Comparison of ENCODE assay signal across 10 cellular contexts in genomic region chr12:106179086-106179485, GRCh38. TPM values are rescaled to one million over a fixed set of nuclear protein-coding genes. Genes with fewer than 3 reads are reported as not detected.
DNase-seq lines count a peak whose midpoint lies in the region; ATAC-seq lines count a peak whose summit lies in the region.
"Had no signal": no experiment of that assay in that cellular context is flagged by ENCODE, and none has a peak within 500 bp of the region (broad histone marks: within the 10 kb centered on the region; RNA-seq: fewer than 3 reads in every experiment).

No MANE protein-coding gene starts in this region.

- WGBS in right cardiac atrium, result 54% methylated on average over 3 of the region's 3 CpGs

- no peaks in the 10 kb centered on the region for H3K4me1 ChIP-seq in right cardiac atrium (ENCODE audit: control insufficient read depth, insufficient read depth, low read length)

- H3K27me3 ChIP-seq in right cardiac atrium (ENCODE audit: control insufficient read depth, insufficient read depth), result no peaks in the 10 kb centered on the region

- ATAC-seq in right cardiac atrium (peak; percentile 38 to 50), GM21528 (IDR thresholded peaks at IDR 0.05; ENCODE audit: low FRiP score, unreplicated experiment) (no peak)
- ATAC-seq: activated T-cell treated with anti-CD3 and anti-CD28 coated beads, Interleukin-2, amount 50 U/mL, for 72 hours had no signal

- no peak overlapping the region for H3K4me3 ChIP-seq in right cardiac atrium (ENCODE audit: low read length)
- H3K4me3 ChIP-seq: skin epidermis had no signal

- H3K27ac ChIP-seq in right cardiac atrium (ENCODE audit: low read length), result peak overlapping the region; percentile 9

- H3K9me3 ChIP-seq in right cardiac atrium (ENCODE audit: control insufficient read depth, low read length), result no peaks in the 10 kb centered on the region

- intact Hi-C loops in right cardiac atrium (cut with DNase I), result no loop called here
- intact Hi-C loops in posterior vena cava (cut with DNase I), result no loop called here

- peak; percentile 48 for DNase-seq in HuH-7 (ENCODE audit: low spot score)
- peak; percentile 99 for DNase-seq in NCI-H69 (lab: John Stamatoyannopoulos, UW)
- DNase-seq in right cardiac atrium, result no peak
- peak; percentile 62 for DNase-seq in stromal cell of bone marrow (ENCODE audit: low read depth)
- DNase-seq in amygdala (lab: John Stamatoyannopoulos, UW), result no peak
- DNase-seq in posterior vena cava (ENCODE audit: low spot score), result no peak
- DNase-seq in NCI-H2196 (lab: John Stamatoyannopoulos, UW; ENCODE audit: unreplicated experiment), result no peak
- DNase-seq: activated T-cell treated with anti-CD3 and anti-CD28 coated beads, Interleukin-2, amount 50 U/mL, for 72 hours had no signal

RNA-seq across cellular contexts. Expression of gene NUAK1, which starts 40.3 kb away (rescaled TPM):
- 10 to 100 TPM; 20.1 to 30.2 (median 23.7) TPM for total RNA-seq in right cardiac atrium
- polyA plus RNA-seq in right cardiac atrium, result 10.0 TPM
- total RNA-seq in posterior vena cava, result 10 to 100 TPM; 16.9 to 17.7 TPM

Comparison
In these comparisons a context has a peak if more than half of its experiments do, and no peak if none do; other contexts are left out.
1. DNase-seq: peak in HuH-7 (single experiment), NCI-H69 (single experiment) and stromal cell of bone marrow (single experiment); none in right cardiac atrium (0 of 3), amygdala (0 of 56), posterior vena cava (single experiment) and NCI-H2196 (single experiment).